1 cellular context compared by ENCODE assay signal in the genomic region with DNA sequence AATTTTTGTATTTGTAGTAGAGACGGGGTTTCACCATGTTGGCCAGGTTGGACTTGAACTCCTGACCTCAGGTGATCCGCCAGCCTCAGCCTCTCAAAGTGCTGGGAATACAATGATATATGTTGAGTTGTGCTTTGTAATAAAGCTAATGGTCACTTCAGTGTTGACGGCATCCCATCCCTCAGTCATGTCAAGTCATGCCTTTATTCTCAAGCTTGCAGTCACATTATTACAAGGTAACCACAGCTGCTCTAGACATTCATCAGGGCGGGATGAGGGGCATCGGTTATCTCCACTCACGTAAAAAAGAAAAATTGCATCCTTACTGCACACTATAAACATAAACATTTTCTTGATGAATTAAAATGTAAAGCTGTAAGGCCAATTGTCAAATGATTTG.
TF ChIP-seq lines count a peak whose summit lies in the region.

No MANE protein-coding gene starts in this region.

TF ChIP-seq in A549, 52 proteins besides CTCF, POLR2A, EP300 and RAD21:
- TF ChIP-seq ESRRA (IDR thresholded peaks at IDR 0.05; ENCODE audit: borderline replicate concordance, low read length), result no peak
- no peak for TF ChIP-seq JUNB (IDR thresholded peaks at IDR 0.05)
- TF ChIP-seq HDAC2 (IDR thresholded peaks at IDR 0.05), result no peak
- TF ChIP-seq HOXB5 (CRISPR knock-in tag; IDR thresholded peaks at IDR 0.05), result no peak
- TF ChIP-seq ZNF302 (CRISPR knock-in tag; IDR thresholded peaks at IDR 0.05), result no peak
- no peak for TF ChIP-seq HEYL (CRISPR knock-in tag; IDR thresholded peaks at IDR 0.05)
- TF ChIP-seq, protein P1, sequence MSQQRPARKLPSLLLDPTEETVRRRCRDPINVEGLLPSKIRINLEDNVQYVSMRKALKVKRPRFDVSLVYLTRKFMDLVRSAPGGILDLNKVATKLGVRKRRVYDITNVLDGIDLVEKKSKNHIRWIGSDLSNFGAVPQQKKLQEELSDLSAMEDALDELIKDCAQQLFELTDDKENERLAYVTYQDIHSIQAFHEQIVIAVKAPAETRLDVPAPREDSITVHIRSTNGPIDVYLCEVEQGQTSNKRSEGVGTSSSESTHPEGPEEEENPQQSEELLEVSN (IDR thresholded peaks at IDR 0.05; ENCODE audit: borderline replicate concordance, low read depth), result no peak
- TF ChIP-seq, protein P2, sequence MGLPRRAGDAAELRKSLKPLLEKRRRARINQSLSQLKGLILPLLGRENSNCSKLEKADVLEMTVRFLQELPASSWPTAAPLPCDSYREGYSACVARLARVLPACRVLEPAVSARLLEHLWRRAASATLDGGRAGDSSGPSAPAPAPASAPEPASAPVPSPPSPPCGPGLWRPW (IDR thresholded peaks at IDR 0.05), result no peak
- TF ChIP-seq, protein P3, sequence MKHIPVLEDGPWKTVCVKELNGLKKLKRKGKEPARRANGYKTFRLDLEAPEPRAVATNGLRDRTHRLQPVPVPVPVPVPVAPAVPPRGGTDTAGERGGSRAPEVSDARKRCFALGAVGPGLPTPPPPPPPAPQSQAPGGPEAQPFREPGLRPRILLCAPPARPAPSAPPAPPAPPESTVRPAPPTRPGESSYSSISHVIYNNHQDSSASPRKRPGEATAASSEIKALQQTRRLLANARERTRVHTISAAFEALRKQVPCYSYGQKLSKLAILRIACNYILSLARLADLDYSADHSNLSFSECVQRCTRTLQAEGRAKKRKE (CRISPR knock-in tag; IDR thresholded peaks at IDR 0.05; ENCODE audit: low read depth), result no peak
- no peak for TF ChIP-seq FOXS1 (CRISPR knock-in tag; IDR thresholded peaks at IDR 0.05)
- no peak for TF ChIP-seq CBX8 (IDR thresholded peaks at IDR 0.05)
- no peak for TF ChIP-seq CHD4 (IDR thresholded peaks at IDR 0.05; ENCODE audit: borderline replicate concordance)
- no peak for TF ChIP-seq HOXA7 (CRISPR knock-in tag; IDR thresholded peaks at IDR 0.05)
- no peak for TF ChIP-seq RNF2 (IDR thresholded peaks at IDR 0.05; ENCODE audit: borderline replicate concordance, low read depth)
- no peak for TF ChIP-seq MYC (IDR thresholded peaks at IDR 0.05; ENCODE audit: borderline replicate concordance, low read length)
- TF ChIP-seq, protein P4, sequence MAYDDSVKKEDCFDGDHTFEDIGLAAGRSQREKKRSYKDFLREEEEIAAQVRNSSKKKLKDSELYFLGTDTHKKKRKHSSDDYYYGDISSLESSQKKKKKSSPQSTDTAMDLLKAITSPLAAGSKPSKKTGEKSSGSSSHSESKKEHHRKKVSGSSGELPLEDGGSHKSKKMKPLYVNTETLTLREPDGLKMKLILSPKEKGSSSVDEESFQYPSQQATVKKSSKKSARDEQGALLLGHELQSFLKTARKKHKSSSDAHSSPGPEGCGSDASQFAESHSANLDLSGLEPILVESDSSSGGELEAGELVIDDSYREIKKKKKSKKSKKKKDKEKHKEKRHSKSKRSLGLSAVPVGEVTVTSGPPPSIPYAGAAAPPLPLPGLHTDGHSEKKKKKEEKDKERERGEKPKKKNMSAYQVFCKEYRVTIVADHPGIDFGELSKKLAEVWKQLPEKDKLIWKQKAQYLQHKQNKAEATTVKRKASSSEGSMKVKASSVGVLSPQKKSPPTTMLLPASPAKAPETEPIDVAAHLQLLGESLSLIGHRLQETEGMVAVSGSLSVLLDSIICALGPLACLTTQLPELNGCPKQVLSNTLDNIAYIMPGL (CRISPR knock-in tag; IDR thresholded peaks at IDR 0.05; ENCODE audit: borderline replicate concordance), result no peak
- TF ChIP-seq MAFK (IDR thresholded peaks at IDR 0.05; ENCODE audit: partially characterized antibody), result no peak
- TF ChIP-seq, protein P5, sequence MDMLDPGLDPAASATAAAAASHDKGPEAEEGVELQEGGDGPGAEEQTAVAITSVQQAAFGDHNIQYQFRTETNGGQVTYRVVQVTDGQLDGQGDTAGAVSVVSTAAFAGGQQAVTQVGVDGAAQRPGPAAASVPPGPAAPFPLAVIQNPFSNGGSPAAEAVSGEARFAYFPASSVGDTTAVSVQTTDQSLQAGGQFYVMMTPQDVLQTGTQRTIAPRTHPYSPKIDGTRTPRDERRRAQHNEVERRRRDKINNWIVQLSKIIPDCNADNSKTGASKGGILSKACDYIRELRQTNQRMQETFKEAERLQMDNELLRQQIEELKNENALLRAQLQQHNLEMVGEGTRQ (IDR thresholded peaks at IDR 0.05), result no peak
- no peak for TF ChIP-seq NPAS2 (CRISPR knock-in tag; IDR thresholded peaks at IDR 0.05; ENCODE audit: borderline replicate concordance)
- no peak for TF ChIP-seq TP53 (CRISPR knock-in tag; IDR thresholded peaks at IDR 0.05)
TF ChIP-seq in A549: peak in this region for 0.
